Comparison of ENCODE assay signal across 15 cellular contexts in genomic region chr1:2160691-2161320, GRCh38.
"Had no signal": no experiment of that assay in that cellular context is flagged by ENCODE, and none has a peak within 500 bp of the region (broad histone marks: within the 10 kb centered on the region; RNA-seq: fewer than 3 reads in every experiment).

No MANE protein-coding gene starts in this region.

- H3K4me1 Mint-ChIP-seq: activated CD4-positive, alpha-beta T cell treated with anti-CD3 and anti-CD28 coated beads, Interleukin-2, amount 10 ng/mL, durations not matched to agents 24 days and 14 days; endodermal cell; memory B cell; WTC11 had no signal

- DNase-seq: activated CD4-positive, alpha-beta T cell treated with anti-CD3 and anti-CD28 coated beads, Interleukin-2, amount 10 ng/mL, durations not matched to agents 24 days and 14 days; activated CD8-positive, alpha-beta memory T cell treated with anti-CD3 and anti-CD28 coated beads for 24 hours; activated naive CD4-positive, alpha-beta T cell treated with anti-CD3 and anti-CD28 coated beads, Interleukin-2, amount 50 U/mL, for 16 hours; dermis blood vessel endothelial cell; endodermal cell; erythroblast; sigmoid colon; stimulated activated CD4-positive, alpha-beta T cell treated with anti-CD3 and anti-CD28 coated beads, Interleukin-2, amount 100 ng/mL, for 24 hours; T-helper 17 cell; tibial artery had no signal

- H3K4me1 ChIP-seq: sigmoid colon, tibial artery had no signal

- H3K27ac ChIP-seq: sigmoid colon, tibial artery had no signal

- H3K36me3 ChIP-seq: sigmoid colon had no signal

- H3K27me3 Mint-ChIP-seq: activated CD4-positive, alpha-beta T cell treated with anti-CD3 and anti-CD28 coated beads, Interleukin-2, amount 10 ng/mL, durations not matched to agents 24 days and 14 days; activated T-helper 17 cell treated with anti-CD3 and anti-CD28 coated beads, Interleukin-2, amount 50 U/mL, for 72 hours; brain; memory B cell; T-helper 17 cell had no signal

- H3K9me3 Mint-ChIP-seq: activated CD4-positive, alpha-beta T cell treated with anti-CD3 and anti-CD28 coated beads, Interleukin-2, amount 10 ng/mL, durations not matched to agents 24 days and 14 days; activated T-helper 17 cell treated with anti-CD3 and anti-CD28 coated beads, Interleukin-2, amount 50 U/mL, for 72 hours; WTC11 had no signal

- H3K4me3 Mint-ChIP-seq: activated CD4-positive, alpha-beta T cell treated with anti-CD3 and anti-CD28 coated beads, Interleukin-2, amount 10 ng/mL, durations not matched to agents 24 days and 14 days; activated T-helper 17 cell treated with anti-CD3 and anti-CD28 coated beads, Interleukin-2, amount 50 U/mL, for 72 hours; brain; endodermal cell; memory B cell; nephron; T-helper 17 cell; WTC11 had no signal

- H3K27me3 ChIP-seq: sigmoid colon had no signal

- ATAC-seq: activated T-helper 17 cell treated with anti-CD3 and anti-CD28 coated beads, Interleukin-2, amount 50 U/mL, for 72 hours; T-helper 17 cell; WTC11 had no signal

- H3K4me3 ChIP-seq: sigmoid colon, tibial artery had no signal

- H3K9me3 ChIP-seq: sigmoid colon, tibial artery had no signal

- H3K27ac Mint-ChIP-seq: activated CD4-positive, alpha-beta T cell treated with anti-CD3 and anti-CD28 coated beads, Interleukin-2, amount 10 ng/mL, durations not matched to agents 24 days and 14 days; activated T-helper 17 cell treated with anti-CD3 and anti-CD28 coated beads, Interleukin-2, amount 50 U/mL, for 72 hours; memory B cell; nephron; T-helper 17 cell; WTC11 had no signal
